1 cellular context compared by ENCODE assay signal in the genomic region with DNA sequence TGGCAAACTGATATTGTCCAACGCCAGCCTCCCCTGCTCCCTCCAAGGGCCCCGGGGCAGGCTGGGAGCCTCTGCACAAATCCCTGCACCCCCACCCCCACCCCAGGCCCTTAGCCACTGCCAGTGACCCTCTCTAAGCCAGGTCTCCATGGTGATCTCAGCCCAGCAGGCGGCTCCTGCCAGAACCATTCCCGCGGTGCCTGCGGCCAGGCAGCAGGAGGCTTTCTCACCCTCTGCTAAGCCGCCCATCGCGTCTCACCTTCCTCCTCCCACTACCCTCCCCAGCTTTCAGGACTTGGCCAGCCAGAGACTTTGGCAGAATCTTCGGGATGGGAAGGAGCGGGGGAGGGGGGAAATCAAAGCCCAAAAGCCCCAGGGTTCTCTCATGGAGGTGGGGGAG.
TF ChIP-seq lines count a peak whose summit lies in the region.

No MANE protein-coding gene starts in this region.

TF ChIP-seq in A549, 52 proteins besides CTCF, POLR2A, EP300 and RAD21 (continued from another document):
- TF ChIP-seq ESRRA (IDR thresholded peaks at IDR 0.05; ENCODE audit: borderline replicate concordance, low read length) (no peak), GATA3 (IDR thresholded peaks at IDR 0.05; ENCODE audit: borderline replicate concordance) (no peak), SMC3 (IDR thresholded peaks at IDR 0.05) (no peak), RARB (CRISPR knock-in tag; IDR thresholded peaks at IDR 0.05) (no peak), CBX2 (IDR thresholded peaks at IDR 0.05; ENCODE audit: borderline replicate concordance, low read depth) (no peak)
TF ChIP-seq in A549: peak in this region for 0.
